In genomic region chr3:155388417-155388816, GRCh38 we compare ENCODE assay signal across 22 cellular contexts.
DNase-seq lines count a peak whose midpoint lies in the region; ATAC-seq and TF ChIP-seq lines count a peak whose summit lies in the region.
"Had no signal": no experiment of that assay in that cellular context is flagged by ENCODE, and none has a peak within 500 bp of the region (broad histone marks: within the 10 kb centered on the region; RNA-seq: fewer than 3 reads in every experiment).

No MANE protein-coding gene starts in this region.

- no peak overlapping the region for H3K4me3 Mint-ChIP-seq in neural progenitor cell
- H3K4me3 Mint-ChIP-seq: B cell; CD4-positive, alpha-beta T cell; CD8-positive, alpha-beta T cell had no signal

- peaks cover 39% of the 10 kb centered on the region for H3K4me1 Mint-ChIP-seq in neural progenitor cell
- H3K4me1 Mint-ChIP-seq: B cell had no signal

- H4K8ac ChIP-seq in mesenchymal stem cell (ENCODE audit: low read length), result no peak overlapping the region

- H3K79me2 ChIP-seq in DND-41 (ENCODE audit: insufficient read depth, low read length) (no peaks in the 10 kb centered on the region), neural progenitor cell (ENCODE audit: low read depth) (no peaks in the 10 kb centered on the region), parathyroid adenoma (no peaks in the 10 kb centered on the region)

- peaks cover 7% of the 10 kb centered on the region for H3F3A ChIP-seq in neural progenitor cell (ENCODE audit: low read depth)

- no peaks in the 10 kb centered on the region for H3K79me1 ChIP-seq in mesenchymal stem cell (replicated peaks; ENCODE audit: low read length, poor library complexity, severe bottlenecking)

- H2BK12ac ChIP-seq in mesenchymal stem cell (ENCODE audit: low read length in 2 of 2), result peak overlapping the region in 1 of 2 experiments; percentile 18

- H3K4me3 ChIP-seq in DND-41 (ENCODE audit: low read depth in 1 of 2, low read length in 2 of 2) (no peak overlapping the region), mesenchymal stem cell (ENCODE audit: insufficient read depth in 1 of 2, low read depth in 1 of 2, low read length in 2 of 2) (no peak overlapping the region), neural progenitor cell (no peak overlapping the region), parathyroid adenoma (ENCODE audit: low read depth, low read length) (no peak overlapping the region)
- H3K4me3 ChIP-seq: A549; BLaER1 treated with 17β-estradiol and CSF1 and Interleukin-3, amounts not matched to agents 10 nM and 100 nM; GM12878 had no signal

- H3K27me3 ChIP-seq in DND-41 (ENCODE audit: insufficient read depth, low read length, poor library complexity) (no peaks in the 10 kb centered on the region), mesenchymal stem cell (ENCODE audit: control insufficient read depth in 1 of 2, insufficient read depth in 1 of 2, low read length in 2 of 2) (no peaks in the 10 kb centered on the region), neural progenitor cell (no peaks in the 10 kb centered on the region), parathyroid adenoma (ENCODE audit: control insufficient read depth, insufficient read depth, low read length) (no peaks in the 10 kb centered on the region)
- H3K27me3 ChIP-seq: BLaER1 treated with 17β-estradiol and CSF1 and Interleukin-3, amounts not matched to agents 10 nM and 100 nM had no signal

- no peak overlapping the region for H3K14ac ChIP-seq in mesenchymal stem cell (ENCODE audit: low read length in 2 of 2)

- TF ChIP-seq CTCF in DND-41 (IDR thresholded peaks at IDR 0.05; ENCODE audit: borderline replicate concordance, extremely low read depth, low read length, poor library complexity, severe bottlenecking), result no peak
- no peak for TF ChIP-seq CTCF in neural progenitor cell (IDR thresholded peaks at IDR 0.05)
- no peak for TF ChIP-seq CTCF in parathyroid adenoma (IDR thresholded peaks at IDR 0.05)

- H3K36me3 ChIP-seq in DND-41 (ENCODE audit: insufficient read depth, low read length) (no peaks in the 10 kb centered on the region), mesenchymal stem cell (ENCODE audit: control insufficient read depth in 1 of 2, insufficient read depth in 2 of 2, low read depth in 1 of 2, low read length in 2 of 2) (no peaks in the 10 kb centered on the region), neural progenitor cell (no peaks in the 10 kb centered on the region), parathyroid adenoma (ENCODE audit: control insufficient read depth, insufficient read depth, low read length) (no peaks in the 10 kb centered on the region)
- H3K36me3 ChIP-seq: BLaER1 treated with 17β-estradiol and CSF1 and Interleukin-3, amounts not matched to agents 10 nM and 100 nM had no signal

- H3K18ac ChIP-seq in mesenchymal stem cell (ENCODE audit: low read depth in 1 of 2, low read length in 2 of 2), result peak overlapping the region in 1 of 2 experiments; percentile 52

- DNase-seq in DND-41, result peak; percentile 37
- no peak for DNase-seq in mesenchymal stem cell
- DNase-seq in neural progenitor cell (ENCODE audit: low spot score), result no peak
- DNase-seq in SHP77 (lab: John Stamatoyannopoulos, UW), result no peak
- no peak for DNase-seq in HEK293T (ENCODE audit: extremely low spot score)
- DNase-seq: AML-193; Caco-2; Calu3; CD4-positive, alpha-beta T cell; CD8-positive, alpha-beta T cell; DMS79 treated with DMSO at 0.1 percent for 48 hours; EL; GDM1 had no signal

- peaks cover 3% of the 10 kb centered on the region for H3K27me3 Mint-ChIP-seq in neural progenitor cell (ENCODE audit: insufficient read depth, low read depth)
- H3K27me3 Mint-ChIP-seq: CD4-positive, alpha-beta T cell had no signal

- no peak overlapping the region for H2BK15ac ChIP-seq in mesenchymal stem cell (ENCODE audit: low read depth, poor library complexity, severe bottlenecking)

- H4K20me1 ChIP-seq in DND-41 (ENCODE audit: insufficient read depth, low read length) (no peaks in the 10 kb centered on the region), neural progenitor cell (ENCODE audit: low read depth) (no peaks in the 10 kb centered on the region)
- H4K20me1 ChIP-seq: BLaER1 treated with 17β-estradiol and CSF1 and Interleukin-3, amounts not matched to agents 10 nM and 100 nM had no signal

- WGBS in mesenchymal stem cell, result 71% methylated on average over 2 of the region's 2 CpGs

- no peak overlapping the region for H4K91ac ChIP-seq in mesenchymal stem cell (ENCODE audit: low read length)

- H3K4ac ChIP-seq in mesenchymal stem cell (ENCODE audit: low read depth in 1 of 2, low read length in 2 of 2), result no peak overlapping the region

- peak overlapping the region; percentile 27 for H2AK5ac ChIP-seq in mesenchymal stem cell (ENCODE audit: low read length, severe bottlenecking)

- H3K9ac ChIP-seq in DND-41 (ENCODE audit: low read depth, low read length) (no peak overlapping the region), mesenchymal stem cell (ENCODE audit: low read length) (no peak overlapping the region), neural progenitor cell (no peak overlapping the region), parathyroid adenoma (no peak overlapping the region)
- H3K9ac ChIP-seq: BLaER1 treated with 17β-estradiol and CSF1 and Interleukin-3, amounts not matched to agents 10 nM and 100 nM had no signal

- peaks cover 13% of the 10 kb centered on the region for H3K4me1 ChIP-seq in DND-41 (ENCODE audit: insufficient read depth, low read length)
- H3K4me1 ChIP-seq in mesenchymal stem cell (ENCODE audit: control insufficient read depth, insufficient read depth, low read depth, low read length), result peaks cover 6% of the 10 kb centered on the region
- H3K4me1 ChIP-seq in neural progenitor cell, result peaks cover 27% of the 10 kb centered on the region
- H3K4me1 ChIP-seq in parathyroid adenoma, result peaks cover 2% of the 10 kb centered on the region
- H3K4me1 ChIP-seq: BLaER1 treated with 17β-estradiol and CSF1 and Interleukin-3, amounts not matched to agents 10 nM and 100 nM had no signal

- POLR2A ChIA-PET in HEK293T (lab: Yijun Ruan, JAX), result no interaction called here

- H3K4me2 ChIP-seq in DND-41 (ENCODE audit: insufficient read depth, low read length), result no peak overlapping the region
- no peak overlapping the region for H3K4me2 ChIP-seq in mesenchymal stem cell (ENCODE audit: low read length, poor library complexity, severe bottlenecking)
- no peak overlapping the region for H3K4me2 ChIP-seq in neural progenitor cell
- H3K4me2 ChIP-seq in parathyroid adenoma (ENCODE audit: low read length), result no peak overlapping the region
- H3K4me2 ChIP-seq: A549; BLaER1 treated with 17β-estradiol and CSF1 and Interleukin-3, amounts not matched to agents 10 nM and 100 nM had no signal

- no peaks in the 10 kb centered on the region for H3K9me3 Mint-ChIP-seq in neural progenitor cell
- H3K9me3 Mint-ChIP-seq: CD4-positive, alpha-beta T cell; CD8-positive, alpha-beta T cell had no signal

- H3K9me3 ChIP-seq in DND-41 (ENCODE audit: insufficient read depth, low read length, severe bottlenecking), result no peaks in the 10 kb centered on the region
- no peaks in the 10 kb centered on the region for H3K9me3 ChIP-seq in mesenchymal stem cell (ENCODE audit: control insufficient read depth, low read length)
- no peaks in the 10 kb centered on the region for H3K9me3 ChIP-seq in neural progenitor cell (ENCODE audit: low read depth)
- no peaks in the 10 kb centered on the region for H3K9me3 ChIP-seq in parathyroid adenoma (ENCODE audit: control insufficient read depth, low read length)
- H3K9me3 ChIP-seq: A549; BLaER1 treated with 17β-estradiol and CSF1 and Interleukin-3, amounts not matched to agents 10 nM and 100 nM; Caco-2 had no signal

- H3K23ac ChIP-seq in mesenchymal stem cell (ENCODE audit: low read length in 2 of 2), result no peak overlapping the region

- CTCF ChIA-PET in HEK293T (lab: Yijun Ruan, JAX), result interaction anchor here (1.5 kb wide), 1 partner anchor 313 kb away, joined by 3 read pairs; no protein-coding TSS in a partner anchor

- peak overlapping the region; percentile 26; the same call in 1 of the 2 replicates for H3K27ac ChIP-seq in DND-41 (ENCODE audit: low read length)
- H3K27ac ChIP-seq in mesenchymal stem cell (ENCODE audit: low read length, poor library complexity, severe bottlenecking), result no peak overlapping the region
- no peak overlapping the region for H3K27ac ChIP-seq in neural progenitor cell
- H3K27ac ChIP-seq in parathyroid adenoma, result no peak overlapping the region
- H3K27ac ChIP-seq: 22Rv1; A549; BLaER1 treated with 17β-estradiol and CSF1 and Interleukin-3, amounts not matched to agents 10 nM and 100 nM; C4-2B had no signal

- ATAC-seq in DND-41 (ENCODE audit: insufficient read depth, low read depth) (peak; percentile 78), HG03520 (IDR thresholded peaks at IDR 0.05; ENCODE audit: unreplicated experiment) (no peak), GM18867 (IDR thresholded peaks at IDR 0.05; ENCODE audit: unreplicated experiment) (no peak)
- ATAC-seq: A549; CD8-positive, alpha-beta T cell; GM12878 had no signal

- no peak overlapping the region for H2BK5ac ChIP-seq in mesenchymal stem cell (ENCODE audit: low read depth, low read length, poor library complexity, severe bottlenecking)

- H2AFZ ChIP-seq in DND-41 (ENCODE audit: low read depth, low read length), result peak overlapping the region; percentile 48
- no peak overlapping the region for H2AFZ ChIP-seq in mesenchymal stem cell (ENCODE audit: low read depth, low read length)
- H2AFZ ChIP-seq in neural progenitor cell (replicated peaks), result peak overlapping the region; percentile 8
- peak overlapping the region; percentile 2 for H2AFZ ChIP-seq in parathyroid adenoma

- H3K36me3 Mint-ChIP-seq in neural progenitor cell, result no peaks in the 10 kb centered on the region
- H3K36me3 Mint-ChIP-seq: CD8-positive, alpha-beta T cell had no signal

- H3K27ac Mint-ChIP-seq in neural progenitor cell, result no peak overlapping the region
- H3K27ac Mint-ChIP-seq: B cell; CD4-positive, alpha-beta T cell; CD8-positive, alpha-beta T cell had no signal

- H2BK120ac ChIP-seq in mesenchymal stem cell (ENCODE audit: low read depth, low read length), result no peak overlapping the region

TF ChIP-seq in HEK293T, 16 proteins besides CTCF, POLR2A, EP300 and RAD21:
- TF ChIP-seq TARDBP (IDR thresholded peaks at IDR 0.05) (no peak), HDGF (IDR thresholded peaks at IDR 0.05; ENCODE audit: borderline replicate concordance) (no peak), ARNT (IDR thresholded peaks at IDR 0.05) (no peak), SUZ12 (IDR thresholded peaks at IDR 0.05) (no peak), NFRKB (IDR thresholded peaks at IDR 0.05) (no peak), L3MBTL2 (conservative IDR thresholded peaks at IDR 0.05) (no peak), FOXA1 (IDR thresholded peaks at IDR 0.05) (no peak), SP1 (IDR thresholded peaks at IDR 0.05) (no peak), ELF4 (IDR thresholded peaks at IDR 0.05) (no peak)
